In the genomic region with DNA sequence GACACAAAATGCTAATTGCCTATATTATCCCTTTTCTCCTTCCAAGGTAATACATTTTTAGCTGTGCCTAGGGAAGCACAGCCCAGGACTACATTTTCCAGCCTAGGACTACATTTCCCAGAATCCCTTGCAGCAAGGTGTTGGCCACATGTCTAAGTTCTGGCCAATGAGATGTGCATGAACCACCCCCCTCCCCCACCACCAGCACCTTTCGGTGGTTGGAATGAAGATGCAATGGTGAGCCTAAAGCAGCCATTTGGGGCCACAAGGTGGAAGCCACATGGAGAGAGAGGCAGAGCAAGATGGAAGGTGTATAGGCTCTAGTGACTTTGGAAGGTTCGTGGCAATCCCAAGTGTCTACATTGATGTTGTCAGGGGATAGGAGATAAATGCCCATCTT, we compare ENCODE assay signal across 10 cellular contexts. TPM values are rescaled to one million over a fixed set of nuclear protein-coding genes. Genes with fewer than 3 reads are reported as not detected.
DNase-seq lines count a peak whose midpoint lies in the region; ATAC-seq and TF ChIP-seq lines count a peak whose summit lies in the region.
"Had no signal": no experiment of that assay in that cellular context is flagged by ENCODE, and none has a peak within 500 bp of the region (broad histone marks: within the 10 kb centered on the region; RNA-seq: fewer than 3 reads in every experiment).

No MANE protein-coding gene starts in this region.

- H3K9me3 Mint-ChIP-seq in CD8-positive, alpha-beta T cell: no peaks in the 10 kb centered on the region
- peaks cover 3% of the 10 kb centered on the region for H3K9me3 Mint-ChIP-seq in progenitor cell of endocrine pancreas (ENCODE audit: low read depth)

- no peak overlapping the region for H3K27ac Mint-ChIP-seq in CD8-positive, alpha-beta T cell
- H3K27ac Mint-ChIP-seq in progenitor cell of endocrine pancreas: no peak overlapping the region

- H3K4me3 Mint-ChIP-seq in CD8-positive, alpha-beta T cell: no peak overlapping the region
- H3K4me3 Mint-ChIP-seq in progenitor cell of endocrine pancreas (ENCODE audit: low read depth): no peak overlapping the region

- no peak overlapping the region for H3K4me3 ChIP-seq in CD8-positive, alpha-beta T cell (ENCODE audit: low read depth, low read length)
- no peak overlapping the region for H3K4me3 ChIP-seq in fibroblast of pulmonary artery (replicated peaks; ENCODE audit: low read depth, low read length)
- H3K4me3 ChIP-seq: esophagus muscularis mucosa had no signal

- no peaks in the 10 kb centered on the region for H3K36me3 Mint-ChIP-seq in CD8-positive, alpha-beta T cell
- no peaks in the 10 kb centered on the region for H3K36me3 Mint-ChIP-seq in progenitor cell of endocrine pancreas (ENCODE audit: insufficient read depth)

- H3K27me3 ChIP-seq in CD8-positive, alpha-beta T cell (ENCODE audit: insufficient read depth, low read length): no peaks in the 10 kb centered on the region

- H3K36me3 ChIP-seq in CD8-positive, alpha-beta T cell (ENCODE audit: insufficient read depth, low read length): no peaks in the 10 kb centered on the region
- H3K36me3 ChIP-seq: esophagus muscularis mucosa had no signal

- CTCF ChIA-PET in CD8-positive, alpha-beta T cell (lab: Charles Lee): no interaction called here

- TF ChIP-seq CTCF in CD8-positive, alpha-beta T cell (IDR thresholded peaks at IDR 0.05): no peak
- TF ChIP-seq CTCF in fibroblast of pulmonary artery (IDR thresholded peaks at IDR 0.05; ENCODE audit: low read length, missing control alignments) (no peak), progenitor cell of endocrine pancreas (IDR thresholded peaks at IDR 0.05; ENCODE audit: unreplicated experiment) (no peak)

- DNase-seq in CD8-positive, alpha-beta T cell: no peak
- DNase-seq in H4 (ENCODE audit: low spot score) (peak; percentile 46), SK-N-DZ (ENCODE audit: low spot score) (peak; percentile 47), fibroblast of pulmonary artery (ENCODE audit: low read depth) (peak; percentile 59), progenitor cell of endocrine pancreas (ENCODE audit: low spot score, unreplicated experiment) (no peak), activated gamma-delta T cell treated with Interleukin-2 at 50 U/mL for 16 hours (no peak), NCI-H1694 (lab: John Stamatoyannopoulos, UW) (no peak)
- DNase-seq: right cardiac atrium had no signal

- no peaks in the 10 kb centered on the region for H3K9me3 ChIP-seq in CD8-positive, alpha-beta T cell (ENCODE audit: low read length)
- H3K9me3 ChIP-seq: esophagus muscularis mucosa had no signal

- H3K4me1 ChIP-seq in CD8-positive, alpha-beta T cell (ENCODE audit: insufficient read depth, low read length): no peaks in the 10 kb centered on the region
- H3K4me1 ChIP-seq: esophagus muscularis mucosa had no signal

- intact Hi-C loops in CD8-positive, alpha-beta T cell (cut with DNase I, micrococcal nuclease): no loop called here

- H3K27me3 Mint-ChIP-seq in CD8-positive, alpha-beta T cell (ENCODE audit: low read depth): peaks cover 8% of the 10 kb centered on the region
- peaks cover 8% of the 10 kb centered on the region for H3K27me3 Mint-ChIP-seq in progenitor cell of endocrine pancreas

- no peak overlapping the region for H3K27ac ChIP-seq in CD8-positive, alpha-beta T cell (ENCODE audit: low read depth, low read length)
- H3K27ac ChIP-seq: esophagus muscularis mucosa had no signal

- POLR2A ChIA-PET in CD8-positive, alpha-beta T cell (lab: Charles Lee): no interaction called here

- peak; percentile 38 for ATAC-seq in CD8-positive, alpha-beta T cell
- ATAC-seq in GM19324 (IDR thresholded peaks at IDR 0.05; ENCODE audit: low FRiP score, unreplicated experiment): no peak

- H3K4me1 Mint-ChIP-seq in CD8-positive, alpha-beta T cell (ENCODE audit: low read depth): no peaks in the 10 kb centered on the region
- H3K4me1 Mint-ChIP-seq in progenitor cell of endocrine pancreas (ENCODE audit: low read depth): no peaks in the 10 kb centered on the region

RNA-seq across cellular contexts. Expression of a gene that starts 16.2 kb away (rescaled TPM):
- under 1 TPM; 0.03 to 0.06 TPM for total RNA-seq in CD8-positive, alpha-beta T cell
- 0.04 TPM in 1 of 2 replicates, not detected in the other for total RNA-seq in H4 (2014; rRNA removed; shearing (Covaris generic))
- 3.8 and 4.0 TPM in 2 replicates for polyA plus RNA-seq in SK-N-DZ (2014; cell fraction: cytosol; rRNA removed)
- polyA plus RNA-seq in SK-N-DZ (2014; cell fraction: nucleus; rRNA removed): 11.3 and 12.9 TPM in 2 replicates
- 3.9 and 4.0 TPM in 2 replicates for total RNA-seq in progenitor cell of endocrine pancreas

RNA-seq across cellular contexts. Expression of a gene that starts 47.4 kb away (rescaled TPM):
- total RNA-seq in CD8-positive, alpha-beta T cell: 10 to 100 TPM; 28.1 to 29.7 TPM
- 6.7 and 14.6 TPM in 2 replicates for total RNA-seq in H4 (2014; rRNA removed; shearing (Covaris generic))
- 9.4 and 23.3 TPM in 2 replicates for polyA plus RNA-seq in SK-N-DZ (2014; cell fraction: cytosol; rRNA removed)
- 5.7 and 20.2 TPM in 2 replicates for polyA plus RNA-seq in SK-N-DZ (2014; cell fraction: nucleus; rRNA removed)
- total RNA-seq in progenitor cell of endocrine pancreas: 74.9 and 94.2 TPM in 2 replicates

Comparison
In these comparisons a context has a peak if more than half of its experiments do, and no peak if none do; other contexts are left out.
1. DNase-seq: peak in H4 (single experiment), SK-N-DZ (single experiment) and fibroblast of pulmonary artery (single experiment); none in CD8-positive, alpha-beta T cell (0 of 7), progenitor cell of endocrine pancreas (single experiment), activated gamma-delta T cell treated with Interleukin-2 at 50 U/mL for 16 hours (single experiment) and NCI-H1694 (single experiment).